In genomic region chr5:28404363-28405071, GRCh38 we compare ENCODE assay signal across 16 cellular contexts.
"Had no signal": no experiment of that assay in that cellular context is flagged by ENCODE, and none has a peak within 500 bp of the region (broad histone marks: within the 10 kb centered on the region; RNA-seq: fewer than 3 reads in every experiment).

No MANE protein-coding gene starts in this region.

- H3K36me3 Mint-ChIP-seq: brain, memory B cell had no signal

- H3K27me3 Mint-ChIP-seq: activated CD4-positive, alpha-beta T cell treated with anti-CD3 and anti-CD28 coated beads, Interleukin-2, amount 10 ng/mL, durations not matched to agents 24 days and 14 days; brain; memory B cell; natural killer cell treated with Interleukin-12 subunit alpha and Interleukin-12 subunit beta and Interleukin-15 and Interleukin-18, amount 100 ng/mL, for 72 hours; stimulated activated naive CD8-positive, alpha-beta T cell treated with anti-CD3 and anti-CD28 coated beads, Interleukin-15, Interleukin-2, amounts not matched to agents 100 ng/mL and 50 ng/mL, for 24 hours had no signal

- H3K4me3 Mint-ChIP-seq: activated CD4-positive, alpha-beta T cell treated with anti-CD3 and anti-CD28 coated beads, Interleukin-2, amount 10 ng/mL, durations not matched to agents 24 days and 14 days; activated CD8-positive, alpha-beta T cell treated with anti-CD3 and anti-CD28 coated beads, Interleukin-2, amount 10 ng/mL, durations not matched to agents 7 days and 5 days; brain; memory B cell; natural killer cell treated with Interleukin-12 subunit alpha and Interleukin-12 subunit beta and Interleukin-15 and Interleukin-18, amount 100 ng/mL, for 72 hours; stimulated activated naive CD8-positive, alpha-beta T cell treated with anti-CD3 and anti-CD28 coated beads, Interleukin-15, Interleukin-2, amounts not matched to agents 100 ng/mL and 50 ng/mL, for 24 hours; T-helper 2 cell treated with Interferon-gamma antibody and Interleukin-4, amounts not matched to agents 5 μg/mL and 100 μg/mL, for 36 hours had no signal

- H3K4me1 Mint-ChIP-seq: activated CD4-positive, alpha-beta T cell treated with anti-CD3 and anti-CD28 coated beads, Interleukin-2, amount 10 ng/mL, durations not matched to agents 24 days and 14 days; memory B cell had no signal

- ATAC-seq: activated CD8-positive, alpha-beta T cell treated with anti-CD3 and anti-CD28 coated beads, Interleukin-2, amount 10 ng/mL, durations not matched to agents 7 days and 5 days; activated naive CD4-positive, alpha-beta T cell treated with anti-CD3 and anti-CD28 coated beads, Interleukin-2, amount 50 U/mL, for 72 hours; natural killer cell treated with Interleukin-12 subunit alpha and Interleukin-12 subunit beta and Interleukin-15 and Interleukin-18, amount 100 ng/mL, for 72 hours had no signal

- H3K27ac Mint-ChIP-seq: activated CD4-positive, alpha-beta T cell treated with anti-CD3 and anti-CD28 coated beads, Interleukin-2, amount 10 ng/mL, durations not matched to agents 24 days and 14 days; activated CD8-positive, alpha-beta T cell treated with anti-CD3 and anti-CD28 coated beads, Interleukin-2, amount 10 ng/mL, durations not matched to agents 7 days and 5 days; activated naive CD4-positive, alpha-beta T cell treated with anti-CD3 and anti-CD28 coated beads, Interleukin-2, amount 50 U/mL, for 72 hours; memory B cell; natural killer cell treated with Interleukin-12 subunit alpha and Interleukin-12 subunit beta and Interleukin-15 and Interleukin-18, amount 100 ng/mL, for 72 hours; stimulated activated naive CD8-positive, alpha-beta T cell treated with anti-CD3 and anti-CD28 coated beads, Interleukin-15, Interleukin-2, amounts not matched to agents 100 ng/mL and 50 ng/mL, for 24 hours; T-helper 2 cell treated with Interferon-gamma antibody and Interleukin-4, amounts not matched to agents 5 μg/mL and 100 μg/mL, for 36 hours had no signal

- H3K9me3 Mint-ChIP-seq: activated CD4-positive, alpha-beta T cell treated with anti-CD3 and anti-CD28 coated beads, Interleukin-2, amount 10 ng/mL, durations not matched to agents 24 days and 14 days had no signal

- DNase-seq: activated CD4-positive, alpha-beta T cell treated with anti-CD3 and anti-CD28 coated beads, Interleukin-2, amount 10 ng/mL, durations not matched to agents 24 days and 14 days; activated CD8-positive, alpha-beta memory T cell treated with anti-CD3 and anti-CD28 coated beads, Interleukin-2, amount 50 U/mL, for 4 hours; activated CD8-positive, alpha-beta T cell treated with anti-CD3 and anti-CD28 coated beads, Interleukin-2, amount 10 ng/mL, durations not matched to agents 7 days and 5 days; activated effector memory CD4-positive, alpha-beta T cell treated with anti-CD3 and anti-CD28 coated beads, Interleukin-2, amount 50 U/mL, for 16 hours; activated T-cell treated with anti-CD3 and anti-CD28 coated beads, Interleukin-2, amount 50 U/mL, for 48 hours; amniotic stem cell; central memory CD4-positive, alpha-beta T cell; foreskin fibroblast; nucleus accumbens; small intestine had no signal
